In genomic region chr3:81718311-81718710, GRCh38 we compare ENCODE assay signal across 7 cellular contexts.
"Had no signal": no experiment of that assay in that cellular context is flagged by ENCODE, and none has a peak within 500 bp of the region (broad histone marks: within the 10 kb centered on the region; RNA-seq: fewer than 3 reads in every experiment).

No MANE protein-coding gene starts in this region.

- H3K4me3 ChIP-seq: GM23338 had no signal

- FAIRE-seq: H1, H54 had no signal

- ATAC-seq: GM23338 had no signal

- H3K27ac ChIP-seq: HL-60 had no signal

- DNase-seq: H9, HCEC 1CT, KBM-7 had no signal

- H3K4me2 ChIP-seq: GM23338 had no signal
